Comparison of ENCODE assay signal across 24 cellular contexts in genomic region chr7:7907306-7907705, GRCh38.
"Had no signal": no experiment of that assay in that cellular context is flagged by ENCODE, and none has a peak within 500 bp of the region (broad histone marks: within the 10 kb centered on the region; RNA-seq: fewer than 3 reads in every experiment).

No MANE protein-coding gene starts in this region.

- H3K9me3 ChIP-seq: colonic mucosa, esophagus squamous epithelium, gastroesophageal sphincter, heart left ventricle, left lung, lower lobe of right lung, mucosa of descending colon had no signal

- H3K9me3 Mint-ChIP-seq: dendritic cell treated with granulocyte-macrophage colony-stimulating factor and Interleukin-4, amounts not matched to agents 40 ng/mL and 50 ng/mL, for 4 days; effector memory CD8-positive, alpha-beta T cell had no signal

- H3K4me3 Mint-ChIP-seq: dendritic cell treated with granulocyte-macrophage colony-stimulating factor and Interleukin-4, amounts not matched to agents 40 ng/mL and 50 ng/mL, for 4 days; effector memory CD8-positive, alpha-beta T cell; endodermal cell; mesothelial cell of epicardium; naive thymus-derived CD8-positive, alpha-beta T cell had no signal

- ATAC-seq: effector memory CD8-positive, alpha-beta T cell; esophagus mucosa; foreskin keratinocyte; gastroesophageal sphincter; heart left ventricle; left cardiac atrium; left lung; left ventricle myocardium superior; lower lobe of right lung; mucosa of descending colon; naive thymus-derived CD8-positive, alpha-beta T cell had no signal

- DNase-seq: colonic mucosa; cortex of kidney; effector CD8-positive, alpha-beta T cell; effector memory CD8-positive, alpha-beta T cell; endodermal cell; erythroblast; esophagus squamous epithelium; foreskin keratinocyte; heart left ventricle; hippocampal formation; left cardiac atrium; left lung; left ventricle myocardium superior; lower lobe of right lung; mucosa of descending colon; naive B cell; naive thymus-derived CD8-positive, alpha-beta T cell had no signal

- H3K36me3 ChIP-seq: colonic mucosa, esophagus squamous epithelium, gastroesophageal sphincter, heart left ventricle, left lung, lower lobe of right lung had no signal

- H3K27ac ChIP-seq: colonic mucosa, epithelial cell of prostate, esophagus squamous epithelium, foreskin keratinocyte, gastroesophageal sphincter, heart left ventricle, left lung, lower lobe of right lung had no signal

- H3K4me3 ChIP-seq: colonic mucosa, esophagus squamous epithelium, gastroesophageal sphincter, heart left ventricle, left lung, lower lobe of right lung, mucosa of descending colon had no signal

- FAIRE-seq: endometrium, keratinocyte had no signal

- H3K4me1 Mint-ChIP-seq: mesothelial cell of epicardium had no signal

- H3K27me3 ChIP-seq: colonic mucosa, esophagus squamous epithelium, foreskin keratinocyte, gastroesophageal sphincter, heart left ventricle, left lung had no signal

- H3K4me1 ChIP-seq: colonic mucosa, esophagus squamous epithelium, foreskin keratinocyte, gastroesophageal sphincter, left lung, lower lobe of right lung had no signal

- H3K27ac Mint-ChIP-seq: dendritic cell treated with granulocyte-macrophage colony-stimulating factor and Interleukin-4, amounts not matched to agents 40 ng/mL and 50 ng/mL, for 4 days; endodermal cell; mesothelial cell of epicardium had no signal

- H3K27me3 Mint-ChIP-seq: dendritic cell treated with granulocyte-macrophage colony-stimulating factor and Interleukin-4, amounts not matched to agents 40 ng/mL and 50 ng/mL, for 4 days; effector memory CD8-positive, alpha-beta T cell; naive B cell; naive thymus-derived CD8-positive, alpha-beta T cell had no signal
